Comparison of ENCODE assay signal across 1 cellular context in the genomic region with DNA sequence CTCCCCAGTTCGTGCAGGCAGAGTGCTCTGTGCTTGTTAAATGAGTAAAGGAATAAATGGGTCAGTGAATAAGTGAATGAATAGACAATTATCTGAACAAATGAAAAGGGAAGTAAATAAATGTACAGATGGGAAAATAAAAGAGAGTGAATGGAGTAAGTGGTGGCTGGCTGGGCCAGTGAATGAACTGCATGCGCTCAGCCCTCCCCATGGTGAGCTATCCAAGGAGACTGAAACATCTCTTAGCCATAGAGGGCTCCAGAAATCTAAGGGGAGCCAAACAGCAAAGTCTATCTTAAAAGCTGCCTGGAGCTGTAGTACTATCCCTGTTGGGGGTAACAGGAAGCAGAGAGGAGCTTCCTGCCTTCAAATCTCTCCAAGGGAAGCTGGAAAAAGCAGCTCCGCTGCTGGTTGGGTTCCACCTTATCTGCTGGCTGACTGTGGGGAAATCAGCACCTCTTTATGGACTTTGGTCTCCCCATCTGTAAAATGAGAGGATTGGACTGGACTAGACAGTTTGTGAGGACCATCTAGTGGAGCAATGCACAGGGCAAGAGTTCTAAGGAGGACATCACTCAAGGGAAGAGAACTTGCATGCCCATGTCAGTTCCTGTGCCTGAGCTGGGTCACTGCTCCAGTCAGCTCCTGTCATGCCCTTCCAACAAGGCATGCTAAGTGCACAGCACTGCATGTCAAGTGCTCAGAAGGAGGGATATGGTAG.
TF ChIP-seq lines count a peak whose summit lies in the region.

No MANE protein-coding gene starts in this region.

TF ChIP-seq in HepG2, 621 proteins besides CTCF, POLR2A, EP300 and RAD21 (continued from another document):
- TF ChIP-seq, protein P1, sequence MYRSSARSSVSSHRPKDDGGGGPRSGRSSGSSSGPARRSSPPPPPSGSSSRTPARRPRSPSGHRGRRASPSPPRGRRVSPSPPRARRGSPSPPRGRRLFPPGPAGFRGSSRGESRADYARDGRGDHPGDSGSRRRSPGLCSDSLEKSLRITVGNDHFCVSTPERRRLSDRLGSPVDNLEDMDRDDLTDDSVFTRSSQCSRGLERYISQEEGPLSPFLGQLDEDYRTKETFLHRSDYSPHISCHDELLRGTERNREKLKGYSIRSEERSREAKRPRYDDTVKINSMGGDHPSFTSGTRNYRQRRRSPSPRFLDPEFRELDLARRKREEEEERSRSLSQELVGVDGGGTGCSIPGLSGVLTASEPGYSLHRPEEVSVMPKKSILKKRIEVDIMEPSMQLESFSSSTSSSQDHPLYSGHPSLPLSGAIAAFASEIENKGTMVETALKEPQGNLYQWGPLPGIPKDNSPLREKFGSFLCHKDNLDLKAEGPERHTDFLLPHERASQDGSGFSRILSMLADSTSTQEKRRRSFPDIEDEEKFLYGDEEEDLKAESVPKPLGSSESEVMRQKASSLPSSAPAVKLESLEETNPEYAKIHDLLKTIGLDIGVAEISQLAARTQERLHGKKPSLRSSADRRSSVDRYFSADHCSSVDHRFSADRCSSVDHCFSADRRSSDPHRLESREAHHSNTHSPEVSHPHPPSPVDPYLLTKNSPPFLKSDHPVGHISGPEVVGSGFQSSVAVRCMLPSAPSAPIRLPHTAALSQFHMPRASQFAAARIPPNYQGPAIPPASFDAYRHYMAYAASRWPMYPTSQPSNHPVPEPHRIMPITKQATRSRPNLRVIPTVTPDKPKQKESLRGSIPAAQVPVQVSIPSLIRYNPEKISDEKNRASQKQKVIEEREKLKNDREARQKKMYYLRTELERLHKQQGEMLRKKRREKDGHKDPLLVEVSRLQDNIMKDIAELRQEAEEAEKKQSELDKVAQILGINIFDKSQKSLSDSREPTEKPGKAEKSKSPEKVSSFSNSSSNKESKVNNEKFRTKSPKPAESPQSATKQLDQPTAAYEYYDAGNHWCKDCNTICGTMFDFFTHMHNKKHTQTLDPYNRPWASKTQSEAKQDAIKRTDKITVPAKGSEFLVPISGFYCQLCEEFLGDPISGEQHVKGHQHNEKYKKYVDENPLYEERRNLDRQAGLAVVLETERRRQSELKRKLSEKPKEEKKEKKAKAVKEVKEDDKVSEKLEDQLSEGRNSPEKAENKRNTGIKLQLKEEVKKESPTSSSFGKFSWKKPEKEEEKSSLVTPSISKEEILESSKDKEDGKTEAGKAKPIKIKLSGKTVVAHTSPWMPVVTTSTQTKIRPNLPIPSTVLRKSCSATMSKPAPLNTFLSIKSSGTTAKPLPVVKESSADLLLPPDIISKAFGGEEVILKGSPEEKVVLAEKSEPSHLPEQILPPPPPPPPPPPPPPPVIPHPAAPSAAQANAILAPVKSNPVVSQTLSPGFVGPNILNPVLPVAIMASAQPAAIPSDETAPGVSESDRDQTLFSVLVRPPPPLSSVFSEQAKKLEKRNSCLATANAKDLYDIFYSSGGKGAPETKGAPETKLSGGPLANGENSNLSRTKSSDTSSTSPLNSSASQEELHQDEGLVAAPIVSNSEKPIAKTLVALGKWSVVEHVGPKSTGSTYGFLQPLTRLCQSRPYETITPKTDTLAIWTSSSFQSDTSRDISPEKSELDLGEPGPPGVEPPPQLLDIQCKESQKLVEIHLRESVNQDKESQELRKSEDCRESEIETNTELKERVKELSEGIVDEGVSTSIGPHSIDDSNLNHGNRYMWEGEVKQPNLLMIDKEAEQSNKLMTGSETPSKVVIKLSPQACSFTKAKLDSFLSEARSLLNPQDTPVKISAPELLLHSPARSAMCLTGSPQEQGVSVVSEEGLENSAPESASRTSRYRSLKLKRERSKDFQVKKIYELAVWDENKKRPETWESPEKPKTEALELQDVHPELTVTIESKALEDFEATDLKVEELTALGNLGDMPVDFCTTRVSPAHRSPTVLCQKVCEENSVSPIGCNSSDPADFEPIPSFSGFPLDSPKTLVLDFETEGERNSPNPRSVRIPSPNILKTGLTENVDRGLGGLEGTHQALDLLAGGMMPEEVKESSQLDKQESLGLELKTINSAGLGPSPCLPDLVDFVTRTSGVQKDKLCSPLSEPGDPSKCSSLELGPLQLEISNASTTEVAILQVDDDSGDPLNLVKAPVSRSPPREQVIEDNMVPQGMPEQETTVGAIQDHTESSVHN (CRISPR knock-in tag; IDR thresholded peaks at IDR 0.05): no peak
- TF ChIP-seq, protein P2, sequence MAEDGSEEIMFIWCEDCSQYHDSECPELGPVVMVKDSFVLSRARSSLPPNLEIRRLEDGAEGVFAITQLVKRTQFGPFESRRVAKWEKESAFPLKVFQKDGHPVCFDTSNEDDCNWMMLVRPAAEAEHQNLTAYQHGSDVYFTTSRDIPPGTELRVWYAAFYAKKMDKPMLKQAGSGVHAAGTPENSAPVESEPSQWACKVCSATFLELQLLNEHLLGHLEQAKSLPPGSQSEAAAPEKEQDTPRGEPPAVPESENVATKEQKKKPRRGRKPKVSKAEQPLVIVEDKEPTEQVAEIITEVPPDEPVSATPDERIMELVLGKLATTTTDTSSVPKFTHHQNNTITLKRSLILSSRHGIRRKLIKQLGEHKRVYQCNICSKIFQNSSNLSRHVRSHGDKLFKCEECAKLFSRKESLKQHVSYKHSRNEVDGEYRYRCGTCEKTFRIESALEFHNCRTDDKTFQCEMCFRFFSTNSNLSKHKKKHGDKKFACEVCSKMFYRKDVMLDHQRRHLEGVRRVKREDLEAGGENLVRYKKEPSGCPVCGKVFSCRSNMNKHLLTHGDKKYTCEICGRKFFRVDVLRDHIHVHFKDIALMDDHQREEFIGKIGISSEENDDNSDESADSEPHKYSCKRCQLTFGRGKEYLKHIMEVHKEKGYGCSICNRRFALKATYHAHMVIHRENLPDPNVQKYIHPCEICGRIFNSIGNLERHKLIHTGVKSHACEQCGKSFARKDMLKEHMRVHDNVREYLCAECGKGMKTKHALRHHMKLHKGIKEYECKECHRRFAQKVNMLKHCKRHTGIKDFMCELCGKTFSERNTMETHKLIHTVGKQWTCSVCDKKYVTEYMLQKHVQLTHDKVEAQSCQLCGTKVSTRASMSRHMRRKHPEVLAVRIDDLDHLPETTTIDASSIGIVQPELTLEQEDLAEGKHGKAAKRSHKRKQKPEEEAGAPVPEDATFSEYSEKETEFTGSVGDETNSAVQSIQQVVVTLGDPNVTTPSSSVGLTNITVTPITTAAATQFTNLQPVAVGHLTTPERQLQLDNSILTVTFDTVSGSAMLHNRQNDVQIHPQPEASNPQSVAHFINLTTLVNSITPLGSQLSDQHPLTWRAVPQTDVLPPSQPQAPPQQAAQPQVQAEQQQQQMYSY (CRISPR knock-in tag; IDR thresholded peaks at IDR 0.05): 0 out of 2 replicates have a peak, but pooled peaks have one; percentile 22
- 0 out of 2 replicates have a peak, but pooled peaks have one; percentile 18 for TF ChIP-seq TAF1 (CRISPR knock-in tag; IDR thresholded peaks at IDR 0.05)
- TF ChIP-seq SKI (IDR thresholded peaks at IDR 0.05; ENCODE audit: partially characterized antibody): no peak
- TF ChIP-seq ZMAT3 (CRISPR knock-in tag; conservative IDR thresholded peaks at IDR 0.05): peak; percentile 80
